ENCODE assay signal across 12 cellular contexts in the genomic region with DNA sequence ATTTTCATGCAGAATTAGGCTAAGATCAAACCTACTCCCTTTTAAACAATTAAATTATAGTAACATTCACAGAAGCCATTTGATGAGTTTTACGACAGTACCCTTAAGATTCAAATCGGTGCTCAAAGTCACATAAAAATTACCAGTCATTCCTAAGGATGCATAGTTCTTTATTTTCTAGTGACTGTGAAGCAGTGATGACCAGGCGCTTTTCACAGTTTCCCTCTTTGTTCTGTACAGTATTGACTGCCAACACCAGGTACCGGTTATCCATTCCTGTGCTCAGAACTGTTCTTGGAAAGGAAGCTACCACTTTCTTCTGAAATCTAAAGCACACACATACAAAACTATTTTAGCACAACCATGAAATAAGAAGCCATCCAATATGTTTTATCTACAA. TPM values are rescaled to one million over a fixed set of nuclear protein-coding genes. Genes with fewer than 3 reads are reported as not detected.
DNase-seq lines count a peak whose midpoint lies in the region; ATAC-seq, FAIRE-seq and TF ChIP-seq lines count a peak whose summit lies in the region.
"Had no signal": no experiment of that assay in that cellular context is flagged by ENCODE, and none has a peak within 500 bp of the region (broad histone marks: within the 10 kb centered on the region; RNA-seq: fewer than 3 reads in every experiment).

No MANE protein-coding gene starts in this region.

- no peak for FAIRE-seq in endothelial cell of umbilical vein (lab: Jason Lieb, UNC)

- H3K4me1 ChIP-seq in OCI-LY7 (ENCODE audit: insufficient read depth, low read length, poor library complexity, severe bottlenecking) (peaks cover 17% of the 10 kb centered on the region), endothelial cell of umbilical vein (ENCODE audit: control insufficient read depth, extremely low read depth, insufficient read depth, low read length) (peaks cover 14% of the 10 kb centered on the region), right cardiac atrium (ENCODE audit: control insufficient read depth, insufficient read depth, low read length) (no peaks in the 10 kb centered on the region)

- intact Hi-C loops in OCI-LY7 (cut with micrococcal nuclease; ENCODE audit: unreplicated experiment): loop anchor here (2.0 kb wide), 1 partner anchor 57 kb away; the partner anchor contains the start of gene SLC25A16
- intact Hi-C loops in endothelial cell of umbilical vein (cut with micrococcal nuclease): no loop called here
- intact Hi-C loops in right cardiac atrium (cut with DNase I): no loop called here

- H3K9me3 ChIP-seq in OCI-LY7 (ENCODE audit: low read length) (no peaks in the 10 kb centered on the region), endothelial cell of umbilical vein (replicated peaks; ENCODE audit: control insufficient read depth, insufficient read depth, low read length) (no peaks in the 10 kb centered on the region), right cardiac atrium (ENCODE audit: control insufficient read depth, low read length) (no peaks in the 10 kb centered on the region)
- H3K9me3 ChIP-seq: mucosa of descending colon, upper lobe of right lung had no signal

- TF ChIP-seq CTCF in OCI-LY7 (conservative IDR thresholded peaks at IDR 0.05; ENCODE audit: low read length) (no peak), endothelial cell of umbilical vein (IDR thresholded peaks at IDR 0.05; ENCODE audit: extremely low read depth in 1 of 2, insufficient read depth in 1 of 2, low read depth in 1 of 2, low read length in 2 of 2) (no peak), foreskin fibroblast (IDR thresholded peaks at IDR 0.05; ENCODE audit: low read depth, low read length) (no peak)

- H3K27ac ChIP-seq in OCI-LY7 (ENCODE audit: low read depth, low read length, poor library complexity, severe bottlenecking): no peak overlapping the region
- no peak overlapping the region for H3K27ac ChIP-seq in endothelial cell of umbilical vein (ENCODE audit: insufficient read depth, low read depth, low read length)
- H3K27ac ChIP-seq in right cardiac atrium (ENCODE audit: low read length): no peak overlapping the region
- H3K27ac ChIP-seq: upper lobe of right lung had no signal

- in situ Hi-C loops in G401 (cut with HindIII; ENCODE audit: low sequenced_read_pairs): no loop called here

- DNase-seq in activated naive CD4-positive, alpha-beta T cell treated with anti-CD3 and anti-CD28 coated beads, Interleukin-2, amount 10 ng/mL, durations not matched to agents 7 days and 5 days: no peak
- no peak for DNase-seq in activated naive CD4-positive, alpha-beta T cell treated with Interleukin-2 at 50 U/mL for 16 hours
- no peak for DNase-seq in OCI-LY7 (ENCODE audit: low spot score)
- no peak for DNase-seq in endothelial cell of umbilical vein (ENCODE audit: low read depth, low spot score)
- no peak for DNase-seq in stimulated activated naive CD8-positive, alpha-beta T cell treated with anti-CD3 and anti-CD28 coated beads, Interleukin-15, amount 100 ng/mL, for 72 hours
- no peak for DNase-seq in G401 (ENCODE audit: low spot score)
- no peak for DNase-seq in right cardiac atrium
- no peak for DNase-seq in foreskin fibroblast
- DNase-seq: mucosa of descending colon, NCI-H1930, upper lobe of right lung had no signal

- no peaks in the 10 kb centered on the region for H3K27me3 ChIP-seq in endothelial cell of umbilical vein (ENCODE audit: control insufficient read depth in 2 of 2, insufficient read depth in 2 of 2, low read length in 2 of 2)
- H3K27me3 ChIP-seq in right cardiac atrium (ENCODE audit: control insufficient read depth, insufficient read depth): no peaks in the 10 kb centered on the region
- H3K27me3 ChIP-seq: upper lobe of right lung had no signal

- H3K27me3 Mint-ChIP-seq in activated naive CD4-positive, alpha-beta T cell treated with anti-CD3 and anti-CD28 coated beads, Interleukin-2, amount 10 ng/mL, durations not matched to agents 7 days and 5 days: no peaks in the 10 kb centered on the region
- H3K27me3 Mint-ChIP-seq in stimulated activated naive CD8-positive, alpha-beta T cell treated with anti-CD3 and anti-CD28 coated beads, Interleukin-15, amount 100 ng/mL, for 72 hours: no peaks in the 10 kb centered on the region
- H3K27me3 Mint-ChIP-seq: B cell had no signal

- peak overlapping the region; percentile 84 for H3K4me3 ChIP-seq in OCI-LY7 (ENCODE audit: low read depth, low read length, poor library complexity, severe bottlenecking)
- no peak overlapping the region for H3K4me3 ChIP-seq in endothelial cell of umbilical vein (replicated peaks in 1 of 3; ENCODE audit: insufficient read depth in 1 of 3, low read depth in 1 of 3, low read length in 3 of 3)
- H3K4me3 ChIP-seq in right cardiac atrium (ENCODE audit: low read length): no peak overlapping the region
- no peak overlapping the region for H3K4me3 ChIP-seq in foreskin fibroblast (ENCODE audit: low read depth in 1 of 2, low read length in 2 of 2)
- H3K4me3 ChIP-seq: mucosa of descending colon, upper lobe of right lung had no signal

- H3K4me2 ChIP-seq in OCI-LY7 (ENCODE audit: low read length) (peak overlapping the region; percentile 76), endothelial cell of umbilical vein (ENCODE audit: insufficient read depth, low read length) (peak overlapping the region; percentile 100)

- H3K36me3 Mint-ChIP-seq in activated naive CD4-positive, alpha-beta T cell treated with anti-CD3 and anti-CD28 coated beads, Interleukin-2, amount 10 ng/mL, durations not matched to agents 7 days and 5 days: peaks cover 34% of the 10 kb centered on the region

- H4K20me1 ChIP-seq in OCI-LY7 (ENCODE audit: insufficient read depth, low read length) (peaks cover 7% of the 10 kb centered on the region), endothelial cell of umbilical vein (replicated peaks; ENCODE audit: control insufficient read depth, extremely low read depth, insufficient read depth, low read length) (no peaks in the 10 kb centered on the region)

- no peak overlapping the region for H3K9ac ChIP-seq in endothelial cell of umbilical vein (replicated peaks; ENCODE audit: extremely low read depth, insufficient read depth, low read length)

- peaks cover 39% of the 10 kb centered on the region for H3K79me2 ChIP-seq in OCI-LY7 (ENCODE audit: insufficient read depth, low read depth, low read length)
- peaks cover 27% of the 10 kb centered on the region for H3K79me2 ChIP-seq in endothelial cell of umbilical vein (ENCODE audit: control insufficient read depth, insufficient read depth, low read length)

- POLR2A ChIA-PET in OCI-LY7 (lab: Charles Lee) (interaction anchor here (0.5 to 1.3 kb wide), 4 partner anchors 7 to 1763 kb away, joined by 3 to 6 read pairs (median 4); no protein-coding TSS in a partner anchor), endothelial cell of umbilical vein (lab: Charles Lee) (no interaction called here)

- ATAC-seq in stimulated activated naive CD8-positive, alpha-beta T cell treated with anti-CD3 and anti-CD28 coated beads, Interleukin-15, amount 100 ng/mL, for 72 hours: no peak
- ATAC-seq in right cardiac atrium: no peak
- ATAC-seq: mucosa of descending colon, upper lobe of right lung had no signal

- peaks cover 54% of the 10 kb centered on the region for H3K36me3 ChIP-seq in OCI-LY7 (ENCODE audit: insufficient read depth, low read length)
- H3K36me3 ChIP-seq in endothelial cell of umbilical vein (ENCODE audit: control insufficient read depth in 2 of 2, extremely low read depth in 1 of 2, insufficient read depth in 2 of 2, low read length in 2 of 2): no peaks in the 10 kb centered on the region
- H3K36me3 ChIP-seq: upper lobe of right lung had no signal

- peak overlapping the region; percentile 91 for H3K4me3 Mint-ChIP-seq in activated naive CD4-positive, alpha-beta T cell treated with anti-CD3 and anti-CD28 coated beads, Interleukin-2, amount 10 ng/mL, durations not matched to agents 7 days and 5 days
- peak overlapping the region; percentile 95 to 96 for H3K4me3 Mint-ChIP-seq in stimulated activated naive CD8-positive, alpha-beta T cell treated with anti-CD3 and anti-CD28 coated beads, Interleukin-15, amount 100 ng/mL, for 72 hours

- no TSS peak for BruUV-seq in OCI-LY7 (replicated peaks; lab: Mats Ljungman, UMichigan)
- no TSS peak for BruUV-seq in endothelial cell of umbilical vein (replicated peaks; lab: Mats Ljungman, UMichigan)

- no peaks in the 10 kb centered on the region for H3K9me1 ChIP-seq in endothelial cell of umbilical vein (replicated peaks; ENCODE audit: control insufficient read depth, extremely low read depth, insufficient read depth, low read length)

- H3K4me1 Mint-ChIP-seq in activated naive CD4-positive, alpha-beta T cell treated with anti-CD3 and anti-CD28 coated beads, Interleukin-2, amount 10 ng/mL, durations not matched to agents 7 days and 5 days: peaks cover 29% of the 10 kb centered on the region
- peaks cover 27% of the 10 kb centered on the region for H3K4me1 Mint-ChIP-seq in stimulated activated naive CD8-positive, alpha-beta T cell treated with anti-CD3 and anti-CD28 coated beads, Interleukin-15, amount 100 ng/mL, for 72 hours

- H3K9me3 Mint-ChIP-seq in activated naive CD4-positive, alpha-beta T cell treated with anti-CD3 and anti-CD28 coated beads, Interleukin-2, amount 10 ng/mL, durations not matched to agents 7 days and 5 days: no peaks in the 10 kb centered on the region
- no peaks in the 10 kb centered on the region for H3K9me3 Mint-ChIP-seq in stimulated activated naive CD8-positive, alpha-beta T cell treated with anti-CD3 and anti-CD28 coated beads, Interleukin-15, amount 100 ng/mL, for 72 hours

- H2AFZ ChIP-seq in OCI-LY7 (ENCODE audit: low read length) (no peak overlapping the region), endothelial cell of umbilical vein (ENCODE audit: low read depth, low read length) (no peak overlapping the region)

- CTCF ChIA-PET in activated naive CD4-positive, alpha-beta T cell treated with anti-CD3 and anti-CD28 coated beads, Interleukin-2, amount 10 ng/mL, durations not matched to agents 7 days and 5 days (lab: Charles Lee): no interaction called here
- CTCF ChIA-PET in OCI-LY7 (lab: Charles Lee; ENCODE audit: unreplicated experiment) (no interaction called here), endothelial cell of umbilical vein (lab: Charles Lee) (no interaction called here)

- H3K27ac Mint-ChIP-seq in activated naive CD4-positive, alpha-beta T cell treated with anti-CD3 and anti-CD28 coated beads, Interleukin-2, amount 10 ng/mL, durations not matched to agents 7 days and 5 days: no peak overlapping the region
- no peak overlapping the region for H3K27ac Mint-ChIP-seq in stimulated activated naive CD8-positive, alpha-beta T cell treated with anti-CD3 and anti-CD28 coated beads, Interleukin-15, amount 100 ng/mL, for 72 hours
- H3K27ac Mint-ChIP-seq: B cell had no signal

- dilution Hi-C loops in endothelial cell of umbilical vein (cut with MboI; ENCODE audit: extremely low pct_ligation_motif_present, low sequenced_read_pairs): no loop called here

- 95% methylated on average over 4 of the region's 4 CpGs for WGBS in right cardiac atrium

- no peaks in the 10 kb centered on the region for H3K9me2 ChIP-seq in OCI-LY7 (ENCODE audit: insufficient read depth, low read length)

- TF ChIP-seq POLR2A in endothelial cell of umbilical vein (IDR thresholded peaks at IDR 0.05; ENCODE audit: low read depth, low read length): no peak

RNA-seq across cellular contexts. Expression of gene DNA2, which starts 1.9 kb away (rescaled TPM):
- 35.9 and 42.1 TPM in 2 replicates for total RNA-seq in OCI-LY7 (2014; rRNA removed; shearing (Covaris generic))
- 51.2 and 60.7 TPM in 2 replicates for total RNA-seq in OCI-LY7 (2022)
- 18.1 and 18.2 TPM in 2 replicates for total RNA-seq in endothelial cell of umbilical vein
- 2.0 and 3.5 TPM in 2 replicates for polyA plus RNA-seq in endothelial cell of umbilical vein
- polyA plus RNA-seq in endothelial cell of umbilical vein (2011; cell fraction: cytosol; rRNA removed): 4.2 and 4.8 TPM in 2 replicates
- polyA plus RNA-seq in endothelial cell of umbilical vein (2011; cell fraction: nucleus; rRNA removed): 11.6 and 21.7 TPM in 2 replicates
- 3.3 and 9.1 TPM in 2 replicates for polyA plus RNA-seq in endothelial cell of umbilical vein (2012)
- 3.9 and 4.0 TPM in 2 replicates for polyA minus RNA-seq in endothelial cell of umbilical vein
- 7.3 TPM for polyA minus RNA-seq in endothelial cell of umbilical vein (2011; cell fraction: cytosol; rRNA and poly(A)+ RNA removed)
- polyA minus RNA-seq in endothelial cell of umbilical vein (2011; cell fraction: nucleus; rRNA and poly(A)+ RNA removed): 9.7 and 13.5 TPM in 2 replicates
- 39.1 and 41.0 TPM in 2 replicates for total RNA-seq in G401 (2014; rRNA removed; shearing (Covaris generic))
- total RNA-seq in right cardiac atrium: 1 to 10 TPM; 1.8 to 3.8 (median 2.5) TPM
- 0.97 TPM for polyA plus RNA-seq in right cardiac atrium

RNA-seq across cellular contexts. Expression of gene SLC25A16, which starts 57.5 kb away (rescaled TPM):
- 7.1 and 15.4 TPM in 2 replicates for total RNA-seq in OCI-LY7 (2014; rRNA removed; shearing (Covaris generic))
- total RNA-seq in OCI-LY7 (2022) (20.9 and 25.7 TPM in 2 replicates), endothelial cell of umbilical vein (20.0 and 20.2 TPM in 2 replicates), right cardiac atrium (10 to 100 TPM; 16.3 to 21.8 (median 18.9) TPM)
- polyA plus RNA-seq in endothelial cell of umbilical vein (6.2 and 8.8 TPM in 2 replicates), right cardiac atrium (11.1 TPM)
- 6.2 and 6.3 TPM in 2 replicates for polyA plus RNA-seq in endothelial cell of umbilical vein (2011; cell fraction: cytosol; rRNA removed)
- polyA plus RNA-seq in endothelial cell of umbilical vein (2011; cell fraction: nucleus; rRNA removed): 26.2 and 36.8 TPM in 2 replicates
- polyA plus RNA-seq in endothelial cell of umbilical vein (2012): 12.5 and 13.7 TPM in 2 replicates
- 17.9 and 25.1 TPM in 2 replicates for polyA minus RNA-seq in endothelial cell of umbilical vein
- polyA minus RNA-seq in endothelial cell of umbilical vein (2011; cell fraction: cytosol; rRNA and poly(A)+ RNA removed): 12.3 TPM
- 16.8 and 19.6 TPM in 2 replicates for polyA minus RNA-seq in endothelial cell of umbilical vein (2011; cell fraction: nucleus; rRNA and poly(A)+ RNA removed)
- 7.5 and 14.3 TPM in 2 replicates for total RNA-seq in G401 (2014; rRNA removed; shearing (Covaris generic))
